10 cellular contexts compared by ENCODE assay signal in the genomic region with DNA sequence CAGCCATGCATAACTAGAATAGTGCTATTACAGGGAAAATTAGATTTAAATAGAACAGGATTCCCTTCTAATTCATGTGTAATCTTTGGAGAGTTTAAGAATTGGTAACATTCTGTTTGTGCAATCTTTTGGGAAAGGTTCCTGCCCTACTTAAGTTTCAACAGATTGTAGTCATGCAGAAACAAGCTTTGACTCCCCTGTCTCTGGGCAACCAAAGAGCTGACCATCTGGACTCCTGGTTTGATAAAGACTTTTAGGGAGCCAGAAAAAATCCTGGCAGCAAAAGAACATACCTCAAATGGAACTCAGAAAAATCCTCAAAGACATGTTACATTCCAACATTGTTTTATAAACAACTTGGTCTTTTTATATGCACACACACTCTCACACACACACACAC.
DNase-seq lines count a peak whose midpoint lies in the region; ATAC-seq and TF ChIP-seq lines count a peak whose summit lies in the region.
"Had no signal": no experiment of that assay in that cellular context is flagged by ENCODE, and none has a peak within 500 bp of the region (broad histone marks: within the 10 kb centered on the region; RNA-seq: fewer than 3 reads in every experiment).

No MANE protein-coding gene starts in this region.

- POLR2A ChIA-PET in RWPE1 (lab: Yijun Ruan, JAX; ENCODE audit: low non-redundant PET), result no interaction called here

- CTCF ChIA-PET in RWPE1 (lab: Yijun Ruan, JAX), result no interaction called here

- H3K27me3 ChIP-seq in GM23248 (replicated peaks; ENCODE audit: insufficient read depth) (no peaks in the 10 kb centered on the region), body of pancreas (no peaks in the 10 kb centered on the region), right lobe of liver (no peaks in the 10 kb centered on the region)

- H4K20me1 ChIP-seq in GM23248 (ENCODE audit: insufficient read depth), result no peaks in the 10 kb centered on the region

- ATAC-seq in body of pancreas (peak; percentile 65), left ventricle myocardium superior (peak; percentile 97), GM18505 (IDR thresholded peaks at IDR 0.05; ENCODE audit: unreplicated experiment) (no peak), right lobe of liver (no peak)

- in situ Hi-C loops in GM23248 (cut with MboI), result loop anchor here (10.0 kb wide), 1 partner anchor 216 kb away; no protein-coding TSS in a partner anchor

- no peaks in the 10 kb centered on the region for H3K79me2 ChIP-seq in GM23248 (ENCODE audit: insufficient read depth)

- peak overlapping the region; percentile 82 for H3K27ac ChIP-seq in GM23248
- no peak overlapping the region for H3K27ac ChIP-seq in body of pancreas
- H3K27ac ChIP-seq in right lobe of liver, result no peak overlapping the region
- no peak overlapping the region for H3K27ac ChIP-seq in RWPE1

- peak overlapping the region; percentile 75 for H3K4me2 ChIP-seq in GM23248 (ENCODE audit: unreplicated experiment)

- no peaks in the 10 kb centered on the region for H3K9me3 ChIP-seq in GM23248 (ENCODE audit: low read depth)
- no peaks in the 10 kb centered on the region for H3K9me3 ChIP-seq in body of pancreas
- no peaks in the 10 kb centered on the region for H3K9me3 ChIP-seq in right lobe of liver

- H2AFZ ChIP-seq in GM23248, result no peak overlapping the region

- no peaks in the 10 kb centered on the region for H3K9me2 ChIP-seq in GM23248 (ENCODE audit: insufficient read depth)

- peak overlapping the region; percentile 47 for H3K9ac ChIP-seq in GM23248

- H3K36me3 ChIP-seq in GM23248 (ENCODE audit: low read depth), result no peaks in the 10 kb centered on the region
- no peaks in the 10 kb centered on the region for H3K36me3 ChIP-seq in body of pancreas (replicated peaks in 1 of 2; ENCODE audit: insufficient read depth in 1 of 2, low read depth in 2 of 2)
- no peaks in the 10 kb centered on the region for H3K36me3 ChIP-seq in right lobe of liver

- no peak for TF ChIP-seq CTCF in body of pancreas (IDR thresholded peaks at IDR 0.05)
- no peak for TF ChIP-seq CTCF in right lobe of liver (IDR thresholded peaks at IDR 0.05)
- no peak for TF ChIP-seq CTCF in RWPE1 (conservative IDR thresholded peaks at IDR 0.05; ENCODE audit: low read depth)

- H3K4me3 ChIP-seq in GM23248 (peak overlapping the region; percentile 29), body of pancreas (no peak overlapping the region), skeletal muscle cell (ENCODE audit: low read depth, low read length) (no peak overlapping the region), right lobe of liver (no peak overlapping the region)

- TF ChIP-seq POLR2A in body of pancreas (IDR thresholded peaks at IDR 0.05), result no peak
- no peak for TF ChIP-seq POLR2A in GM18505 (IDR thresholded peaks at IDR 0.05; ENCODE audit: borderline replicate concordance, extremely low read depth, insufficient read depth, insufficient read length)
- TF ChIP-seq POLR2A in right lobe of liver (IDR thresholded peaks at IDR 0.05), result no peak

- peaks cover 23% of the 10 kb centered on the region for H3F3A ChIP-seq in GM23248 (ENCODE audit: insufficient read depth)

- DNase-seq in GM23248, result peak; percentile 95
- DNase-seq in body of pancreas, result peak in 2 of 4 donors; percentile 22 to 42
- DNase-seq in left ventricle myocardium superior, result no peak
- peak; percentile 92 for DNase-seq in skeletal muscle cell (ENCODE audit: low read depth)
- no peak for DNase-seq in right lobe of liver
- DNase-seq in NCI-H1092 (lab: John Stamatoyannopoulos, UW), result no peak
- no peak for DNase-seq in RWPE1 (ENCODE audit: low spot score)
- DNase-seq: activated gamma-delta T cell, SIG-M5 had no signal

- intact Hi-C loops in body of pancreas (cut with DNase I), result no loop called here
- intact Hi-C loops in left ventricle myocardium superior (cut with micrococcal nuclease), result no loop called here
- intact Hi-C loops in right lobe of liver (cut with DNase I), result no loop called here

- H3K4me1 ChIP-seq in GM23248 (ENCODE audit: insufficient read depth) (peaks cover 26% of the 10 kb centered on the region), body of pancreas (no peaks in the 10 kb centered on the region), right lobe of liver (no peaks in the 10 kb centered on the region)

Comparison
In these comparisons a context has a peak if more than half of its experiments do, and no peak if none do; other contexts are left out.
1. DNase-seq: peak in GM23248 (single experiment) and skeletal muscle cell (single experiment); none in left ventricle myocardium superior (single experiment), right lobe of liver (0 of 3), NCI-H1092 (single experiment) and RWPE1 (single experiment).
2. ATAC-seq: peak in body of pancreas (single experiment) and left ventricle myocardium superior (single experiment); none in GM18505 (single experiment) and right lobe of liver (0 of 4).